In the genomic region with DNA sequence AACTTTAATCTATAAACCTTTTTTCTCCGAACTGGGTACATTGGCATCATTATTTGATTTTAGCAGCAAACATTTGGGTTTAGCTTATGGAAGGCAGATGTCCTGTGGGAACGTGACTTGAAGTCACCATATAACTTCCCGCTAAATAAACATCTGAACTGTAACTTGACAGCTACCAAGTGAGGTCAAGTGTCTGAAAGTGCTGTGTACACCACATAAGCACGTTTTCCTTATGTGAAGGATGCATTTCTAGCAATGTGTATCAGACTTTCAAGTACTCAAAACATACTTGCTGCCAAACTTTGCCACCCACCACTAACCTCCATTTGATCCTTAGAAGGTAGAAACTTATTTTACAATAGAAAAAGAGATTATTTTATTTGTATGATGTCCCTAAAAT, we compare ENCODE assay signal across 1 cellular context.
TF ChIP-seq lines count a peak whose summit lies in the region.

No MANE protein-coding gene starts in this region.

TF ChIP-seq in HEK293, 187 proteins besides CTCF, POLR2A, EP300 and RAD21 (continued from another document):
- TF ChIP-seq, protein P1, sequence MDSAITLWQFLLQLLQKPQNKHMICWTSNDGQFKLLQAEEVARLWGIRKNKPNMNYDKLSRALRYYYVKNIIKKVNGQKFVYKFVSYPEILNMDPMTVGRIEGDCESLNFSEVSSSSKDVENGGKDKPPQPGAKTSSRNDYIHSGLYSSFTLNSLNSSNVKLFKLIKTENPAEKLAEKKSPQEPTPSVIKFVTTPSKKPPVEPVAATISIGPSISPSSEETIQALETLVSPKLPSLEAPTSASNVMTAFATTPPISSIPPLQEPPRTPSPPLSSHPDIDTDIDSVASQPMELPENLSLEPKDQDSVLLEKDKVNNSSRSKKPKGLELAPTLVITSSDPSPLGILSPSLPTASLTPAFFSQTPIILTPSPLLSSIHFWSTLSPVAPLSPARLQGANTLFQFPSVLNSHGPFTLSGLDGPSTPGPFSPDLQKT (IDR thresholded peaks at IDR 0.05; ENCODE audit: borderline replicate concordance, low read depth, low read length) = no peak
- no peak for TF ChIP-seq KLF16 (tag by site-specific recombination; IDR thresholded peaks at IDR 0.05)
- TF ChIP-seq ZBTB48 (tag by site-specific recombination; IDR thresholded peaks at IDR 0.05) = no peak
- TF ChIP-seq, protein P2, sequence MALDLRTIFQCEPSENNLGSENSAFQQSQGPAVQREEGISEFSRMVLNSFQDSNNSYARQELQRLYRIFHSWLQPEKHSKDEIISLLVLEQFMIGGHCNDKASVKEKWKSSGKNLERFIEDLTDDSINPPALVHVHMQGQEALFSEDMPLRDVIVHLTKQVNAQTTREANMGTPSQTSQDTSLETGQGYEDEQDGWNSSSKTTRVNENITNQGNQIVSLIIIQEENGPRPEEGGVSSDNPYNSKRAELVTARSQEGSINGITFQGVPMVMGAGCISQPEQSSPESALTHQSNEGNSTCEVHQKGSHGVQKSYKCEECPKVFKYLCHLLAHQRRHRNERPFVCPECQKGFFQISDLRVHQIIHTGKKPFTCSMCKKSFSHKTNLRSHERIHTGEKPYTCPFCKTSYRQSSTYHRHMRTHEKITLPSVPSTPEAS (tag by site-specific recombination; IDR thresholded peaks at IDR 0.05) = no peak
- no peak for TF ChIP-seq ZSCAN16 (tag by site-specific recombination; IDR thresholded peaks at IDR 0.05)
- TF ChIP-seq ZNF776 (tag by site-specific recombination; IDR thresholded peaks at IDR 0.05; ENCODE audit: borderline replicate concordance) = no peak
- TF ChIP-seq ZNF664 (tag by site-specific recombination; IDR thresholded peaks at IDR 0.05) = no peak
- no peak for TF ChIP-seq ZNF501 (tag by site-specific recombination; IDR thresholded peaks at IDR 0.05)
- TF ChIP-seq, protein P3, sequence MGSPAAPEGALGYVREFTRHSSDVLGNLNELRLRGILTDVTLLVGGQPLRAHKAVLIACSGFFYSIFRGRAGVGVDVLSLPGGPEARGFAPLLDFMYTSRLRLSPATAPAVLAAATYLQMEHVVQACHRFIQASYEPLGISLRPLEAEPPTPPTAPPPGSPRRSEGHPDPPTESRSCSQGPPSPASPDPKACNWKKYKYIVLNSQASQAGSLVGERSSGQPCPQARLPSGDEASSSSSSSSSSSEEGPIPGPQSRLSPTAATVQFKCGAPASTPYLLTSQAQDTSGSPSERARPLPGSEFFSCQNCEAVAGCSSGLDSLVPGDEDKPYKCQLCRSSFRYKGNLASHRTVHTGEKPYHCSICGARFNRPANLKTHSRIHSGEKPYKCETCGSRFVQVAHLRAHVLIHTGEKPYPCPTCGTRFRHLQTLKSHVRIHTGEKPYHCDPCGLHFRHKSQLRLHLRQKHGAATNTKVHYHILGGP (tag by site-specific recombination; IDR thresholded peaks at IDR 0.05) = peak; percentile 98
- TF ChIP-seq IKZF3 (tag by site-specific recombination; IDR thresholded peaks at IDR 0.05) = peak; percentile 94
- no peak for TF ChIP-seq ZNF654 (tag by site-specific recombination; IDR thresholded peaks at IDR 0.05; ENCODE audit: low read depth)
- TF ChIP-seq, protein P4, sequence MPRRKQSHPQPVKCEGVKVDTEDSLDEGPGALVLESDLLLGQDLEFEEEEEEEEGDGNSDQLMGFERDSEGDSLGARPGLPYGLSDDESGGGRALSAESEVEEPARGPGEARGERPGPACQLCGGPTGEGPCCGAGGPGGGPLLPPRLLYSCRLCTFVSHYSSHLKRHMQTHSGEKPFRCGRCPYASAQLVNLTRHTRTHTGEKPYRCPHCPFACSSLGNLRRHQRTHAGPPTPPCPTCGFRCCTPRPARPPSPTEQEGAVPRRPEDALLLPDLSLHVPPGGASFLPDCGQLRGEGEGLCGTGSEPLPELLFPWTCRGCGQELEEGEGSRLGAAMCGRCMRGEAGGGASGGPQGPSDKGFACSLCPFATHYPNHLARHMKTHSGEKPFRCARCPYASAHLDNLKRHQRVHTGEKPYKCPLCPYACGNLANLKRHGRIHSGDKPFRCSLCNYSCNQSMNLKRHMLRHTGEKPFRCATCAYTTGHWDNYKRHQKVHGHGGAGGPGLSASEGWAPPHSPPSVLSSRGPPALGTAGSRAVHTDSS (tag by site-specific recombination; IDR thresholded peaks at IDR 0.05) = no peak
- TF ChIP-seq ZNF354C (tag by site-specific recombination; IDR thresholded peaks at IDR 0.05; ENCODE audit: borderline replicate concordance, low read depth) = no peak
- no peak for TF ChIP-seq EGR2 (tag by site-specific recombination; IDR thresholded peaks at IDR 0.05; ENCODE audit: low read depth)
- TF ChIP-seq ZNF560 (tag by site-specific recombination; IDR thresholded peaks at IDR 0.05; ENCODE audit: borderline replicate concordance) = no peak
- TF ChIP-seq, protein P5, sequence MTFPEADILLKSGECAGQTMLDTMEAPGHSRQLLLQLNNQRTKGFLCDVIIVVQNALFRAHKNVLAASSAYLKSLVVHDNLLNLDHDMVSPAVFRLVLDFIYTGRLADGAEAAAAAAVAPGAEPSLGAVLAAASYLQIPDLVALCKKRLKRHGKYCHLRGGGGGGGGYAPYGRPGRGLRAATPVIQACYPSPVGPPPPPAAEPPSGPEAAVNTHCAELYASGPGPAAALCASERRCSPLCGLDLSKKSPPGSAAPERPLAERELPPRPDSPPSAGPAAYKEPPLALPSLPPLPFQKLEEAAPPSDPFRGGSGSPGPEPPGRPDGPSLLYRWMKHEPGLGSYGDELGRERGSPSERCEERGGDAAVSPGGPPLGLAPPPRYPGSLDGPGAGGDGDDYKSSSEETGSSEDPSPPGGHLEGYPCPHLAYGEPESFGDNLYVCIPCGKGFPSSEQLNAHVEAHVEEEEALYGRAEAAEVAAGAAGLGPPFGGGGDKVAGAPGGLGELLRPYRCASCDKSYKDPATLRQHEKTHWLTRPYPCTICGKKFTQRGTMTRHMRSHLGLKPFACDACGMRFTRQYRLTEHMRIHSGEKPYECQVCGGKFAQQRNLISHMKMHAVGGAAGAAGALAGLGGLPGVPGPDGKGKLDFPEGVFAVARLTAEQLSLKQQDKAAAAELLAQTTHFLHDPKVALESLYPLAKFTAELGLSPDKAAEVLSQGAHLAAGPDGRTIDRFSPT (tag by site-specific recombination; IDR thresholded peaks at IDR 0.05) = no peak
- TF ChIP-seq SCRT1 (tag by site-specific recombination; IDR thresholded peaks at IDR 0.05; ENCODE audit: borderline replicate concordance) = no peak
- TF ChIP-seq ZNF473 (tag by site-specific recombination; IDR thresholded peaks at IDR 0.05) = no peak
- TF ChIP-seq, protein P6, sequence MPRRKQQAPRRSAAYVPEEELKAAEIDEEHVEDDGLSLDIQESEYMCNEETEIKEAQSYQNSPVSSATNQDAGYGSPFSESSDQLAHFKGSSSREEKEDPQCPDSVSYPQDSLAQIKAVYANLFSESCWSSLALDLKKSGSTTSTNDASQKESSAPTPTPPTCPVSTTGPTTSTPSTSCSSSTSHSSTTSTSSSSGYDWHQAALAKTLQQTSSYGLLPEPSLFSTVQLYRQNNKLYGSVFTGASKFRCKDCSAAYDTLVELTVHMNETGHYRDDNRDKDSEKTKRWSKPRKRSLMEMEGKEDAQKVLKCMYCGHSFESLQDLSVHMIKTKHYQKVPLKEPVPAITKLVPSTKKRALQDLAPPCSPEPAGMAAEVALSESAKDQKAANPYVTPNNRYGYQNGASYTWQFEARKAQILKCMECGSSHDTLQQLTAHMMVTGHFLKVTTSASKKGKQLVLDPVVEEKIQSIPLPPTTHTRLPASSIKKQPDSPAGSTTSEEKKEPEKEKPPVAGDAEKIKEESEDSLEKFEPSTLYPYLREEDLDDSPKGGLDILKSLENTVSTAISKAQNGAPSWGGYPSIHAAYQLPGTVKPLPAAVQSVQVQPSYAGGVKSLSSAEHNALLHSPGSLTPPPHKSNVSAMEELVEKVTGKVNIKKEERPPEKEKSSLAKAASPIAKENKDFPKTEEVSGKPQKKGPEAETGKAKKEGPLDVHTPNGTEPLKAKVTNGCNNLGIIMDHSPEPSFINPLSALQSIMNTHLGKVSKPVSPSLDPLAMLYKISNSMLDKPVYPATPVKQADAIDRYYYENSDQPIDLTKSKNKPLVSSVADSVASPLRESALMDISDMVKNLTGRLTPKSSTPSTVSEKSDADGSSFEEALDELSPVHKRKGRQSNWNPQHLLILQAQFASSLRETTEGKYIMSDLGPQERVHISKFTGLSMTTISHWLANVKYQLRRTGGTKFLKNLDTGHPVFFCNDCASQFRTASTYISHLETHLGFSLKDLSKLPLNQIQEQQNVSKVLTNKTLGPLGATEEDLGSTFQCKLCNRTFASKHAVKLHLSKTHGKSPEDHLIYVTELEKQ (tag by site-specific recombination; IDR thresholded peaks at IDR 0.05; ENCODE audit: borderline replicate concordance) = peak; percentile 70; the same call in 1 of the 2 replicates
- no peak for TF ChIP-seq ZNF707 (tag by site-specific recombination; IDR thresholded peaks at IDR 0.05)
- 0 out of 2 replicates have a peak, but pooled peaks have one; percentile 50 for TF ChIP-seq ZNF561 (tag by site-specific recombination; IDR thresholded peaks at IDR 0.05; ENCODE audit: borderline replicate concordance)
- TF ChIP-seq, protein P7, sequence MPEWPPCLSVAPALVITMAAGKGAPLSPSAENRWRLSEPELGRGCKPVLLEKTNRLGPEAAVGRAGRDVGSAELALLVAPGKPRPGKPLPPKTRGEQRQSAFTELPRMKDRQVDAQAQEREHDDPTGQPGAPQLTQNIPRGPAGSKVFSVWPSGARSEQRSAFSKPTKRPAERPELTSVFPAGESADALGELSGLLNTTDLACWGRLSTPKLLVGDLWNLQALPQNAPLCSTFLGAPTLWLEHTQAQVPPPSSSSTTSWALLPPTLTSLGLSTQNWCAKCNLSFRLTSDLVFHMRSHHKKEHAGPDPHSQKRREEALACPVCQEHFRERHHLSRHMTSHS (tag by site-specific recombination; IDR thresholded peaks at IDR 0.05) = no peak
- TF ChIP-seq ZNF112 (tag by site-specific recombination; IDR thresholded peaks at IDR 0.05) = no peak
- TF ChIP-seq ZNF292 (tag by site-specific recombination; IDR thresholded peaks at IDR 0.05; ENCODE audit: borderline replicate concordance, low read depth) = no peak
- no peak for TF ChIP-seq ZNF600 (tag by site-specific recombination; IDR thresholded peaks at IDR 0.05)
- TF ChIP-seq, protein P8, sequence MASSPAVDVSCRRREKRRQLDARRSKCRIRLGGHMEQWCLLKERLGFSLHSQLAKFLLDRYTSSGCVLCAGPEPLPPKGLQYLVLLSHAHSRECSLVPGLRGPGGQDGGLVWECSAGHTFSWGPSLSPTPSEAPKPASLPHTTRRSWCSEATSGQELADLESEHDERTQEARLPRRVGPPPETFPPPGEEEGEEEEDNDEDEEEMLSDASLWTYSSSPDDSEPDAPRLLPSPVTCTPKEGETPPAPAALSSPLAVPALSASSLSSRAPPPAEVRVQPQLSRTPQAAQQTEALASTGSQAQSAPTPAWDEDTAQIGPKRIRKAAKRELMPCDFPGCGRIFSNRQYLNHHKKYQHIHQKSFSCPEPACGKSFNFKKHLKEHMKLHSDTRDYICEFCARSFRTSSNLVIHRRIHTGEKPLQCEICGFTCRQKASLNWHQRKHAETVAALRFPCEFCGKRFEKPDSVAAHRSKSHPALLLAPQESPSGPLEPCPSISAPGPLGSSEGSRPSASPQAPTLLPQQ (tag by site-specific recombination; IDR thresholded peaks at IDR 0.05) = no peak; the same call in 1 of the 2 replicates
- no peak for TF ChIP-seq SP3 (tag by site-specific recombination; IDR thresholded peaks at IDR 0.05)
TF ChIP-seq in HEK293: peak in this region for 27.
